In genomic region chr9:7316967-7317366, GRCh38 we compare ENCODE assay signal across 28 cellular contexts.
DNase-seq lines count a peak whose midpoint lies in the region; FAIRE-seq and TF ChIP-seq lines count a peak whose summit lies in the region.
"Had no signal": no experiment of that assay in that cellular context is flagged by ENCODE, and none has a peak within 500 bp of the region (broad histone marks: within the 10 kb centered on the region; RNA-seq: fewer than 3 reads in every experiment).

No MANE protein-coding gene starts in this region.

- H3K4me3 ChIP-seq in H1 (ENCODE audit: extremely low read depth in 1 of 4, insufficient read depth in 2 of 4, low read depth in 3 of 4, low read length in 4 of 4) (no peak overlapping the region), skeletal muscle satellite cell (ENCODE audit: low read length) (no peak overlapping the region)
- H3K4me3 ChIP-seq: right lobe of liver, stomach had no signal

- POLR2A ChIA-PET in H1 (lab: Charles Lee; ENCODE audit: partially characterized antibody), result interaction anchor here (1.2 kb wide), 1 partner anchor 17 kb away, joined by 4 read pairs; no protein-coding TSS in a partner anchor

- H3K56ac ChIP-seq in H1 (replicated peaks; ENCODE audit: insufficient read length, low read depth, low read length), result no peak overlapping the region

- TF ChIP-seq CTCF in H1 (IDR thresholded peaks at IDR 0.05; ENCODE audit: control extremely low read depth in 1 of 3, insufficient read depth in 1 of 3, low read depth in 1 of 3, low read length in 3 of 3), result no peak

- H3K79me2 ChIP-seq in H1 (ENCODE audit: control insufficient read depth in 1 of 2, insufficient read depth in 2 of 2, low read length in 2 of 2), result no peaks in the 10 kb centered on the region

- H3K9ac ChIP-seq in H1 (replicated peaks in 1 of 4; ENCODE audit: extremely low read depth in 1 of 4, low read depth in 3 of 4, low read length in 3 of 4) (no peak overlapping the region), skeletal muscle satellite cell (ENCODE audit: low read depth, low read length) (peak overlapping the region; percentile 46)

- no peak overlapping the region for H4K5ac ChIP-seq in H1 (ENCODE audit: insufficient read length, low read depth, low read length)

- no peak overlapping the region for H2BK20ac ChIP-seq in H1 (ENCODE audit: low read length)

- H4K91ac ChIP-seq in H1 (replicated peaks; ENCODE audit: insufficient read length, low read length), result no peak overlapping the region

- DNase-seq in NCI-H510A treated with DMSO at 0.1 percent for 48 hours (lab: John Stamatoyannopoulos, UW) (peak; percentile 4), NCI-H510A (lab: John Stamatoyannopoulos, UW) (no peak), NCI-H146 treated with DMSO at 0.1 percent for 48 hours (lab: John Stamatoyannopoulos, UW; ENCODE audit: unreplicated experiment) (peak; percentile 29), H1 (ENCODE audit: low read depth in 1 of 2, low spot score in 2 of 2) (no peak), cortex of kidney (lab: John Stamatoyannopoulos, UW) (no peak), posterior cingulate gyrus (no peak), AG20443 (ENCODE audit: low spot score) (no peak)
- DNase-seq: activated B cell treated with CpG ODN at 0.5 μM for 24 hours; activated CD4-positive, alpha-beta T cell treated with anti-CD3 and anti-CD28 coated beads, Interleukin-2, amount 50 U/mL, for 4 hours; activated CD8-positive, alpha-beta memory T cell treated with anti-CD3 and anti-CD28 coated beads, Interleukin-2, amount 50 U/mL, for 4 hours; activated naive CD8-positive, alpha-beta T cell treated with anti-CD3 and anti-CD28 coated beads for 36 hours; CD4-positive, CD25-positive, alpha-beta regulatory T cell; cerebellar nuclear complex; DMS 273 treated with DMSO at 0.1 percent for 48 hours; GF-D8; H7; KG1; naive thymus-derived CD4-positive, alpha-beta T cell; NCI-H1694; NCI-H2171; NCI-H526; right lobe of liver; RPMI8226; stomach; trophoblast cell had no signal

- no peak overlapping the region for H3K23ac ChIP-seq in H1 (ENCODE audit: insufficient read length)

- H2BK15ac ChIP-seq in H1 (ENCODE audit: low read length), result no peak overlapping the region

- no peak overlapping the region for H4K8ac ChIP-seq in H1 (ENCODE audit: extremely low read depth, insufficient read depth, low read length)

- no peak overlapping the region for H2BK120ac ChIP-seq in H1 (replicated peaks; ENCODE audit: low read depth, low read length)

- H3K18ac ChIP-seq in H1 (ENCODE audit: extremely low read depth, low read length), result no peak overlapping the region

- no peak overlapping the region for H2BK12ac ChIP-seq in H1 (ENCODE audit: low read depth, low read length)

- no peak overlapping the region for H3K4ac ChIP-seq in H1 (replicated peaks; ENCODE audit: insufficient read length, low read depth, low read length)

- no peak overlapping the region for H2BK5ac ChIP-seq in H1 (ENCODE audit: low read depth, low read length)

- no peaks in the 10 kb centered on the region for H4K20me1 ChIP-seq in H1 (replicated peaks in 1 of 2; ENCODE audit: control insufficient read depth in 1 of 2, insufficient read depth in 2 of 2, low read length in 2 of 2)

- H3K9me3 ChIP-seq in H1 (ENCODE audit: insufficient read depth in 2 of 2, low read depth in 1 of 2, low read length in 1 of 2) (no peaks in the 10 kb centered on the region), skeletal muscle satellite cell (replicated peaks; ENCODE audit: low read length) (no peaks in the 10 kb centered on the region)
- H3K9me3 ChIP-seq: right lobe of liver had no signal

- no peak overlapping the region for H3K27ac ChIP-seq in H1 (ENCODE audit: low read depth, low read length)
- H3K27ac ChIP-seq: 22Rv1, right lobe of liver, stomach had no signal

- H2AK5ac ChIP-seq in H1 (ENCODE audit: low read depth, low read length), result no peak overlapping the region

- peak overlapping the region; percentile 73 for H2AFZ ChIP-seq in H1 (ENCODE audit: low read length)

- intact Hi-C loops in posterior cingulate gyrus (cut with DNase I), result no loop called here

- H3K36me3 ChIP-seq in H1 (ENCODE audit: control insufficient read depth in 2 of 4, insufficient read depth in 4 of 4, low read length in 3 of 4) (no peaks in the 10 kb centered on the region), skeletal muscle satellite cell (ENCODE audit: insufficient read depth, low read length) (no peaks in the 10 kb centered on the region)
- H3K36me3 ChIP-seq: right lobe of liver, stomach had no signal

- TF ChIP-seq EP300 in H1 (IDR thresholded peaks at IDR 0.05; ENCODE audit: borderline replicate concordance in 1 of 2, low read depth in 2 of 2, low read length in 2 of 2), result no peak

- FAIRE-seq in H1 (lab: Jason Lieb, UNC), result no peak
- FAIRE-seq: GM18507 had no signal

- CTCF ChIA-PET in H1 (lab: Charles Lee; ENCODE audit: partially characterized antibody), result interaction anchor here (2.8 kb wide), 1 partner anchor 83 kb away, joined by 12 read pairs; no protein-coding TSS in a partner anchor

- H3K4me1 ChIP-seq in H1 (replicated peaks in 1 of 4; ENCODE audit: control insufficient read depth in 3 of 4, insufficient read depth in 4 of 4, low read length in 3 of 4) (peaks cover 0 to 5% (median 0%) of the 10 kb centered on the region in 4 experiments; a peak in 3 of 7 replicates), skeletal muscle satellite cell (ENCODE audit: control insufficient read depth, insufficient read depth, low read length) (peaks cover 37% of the 10 kb centered on the region)
- H3K4me1 ChIP-seq: right lobe of liver, stomach had no signal

- H3K79me1 ChIP-seq in H1 (ENCODE audit: low read depth, low read length), result no peaks in the 10 kb centered on the region

- H3K4me2 ChIP-seq in H1 (ENCODE audit: insufficient read depth in 1 of 2, low read depth in 2 of 2, low read length in 2 of 2), result no peak overlapping the region
- H3K4me2 ChIP-seq in skeletal muscle satellite cell (ENCODE audit: low read length), result no peak overlapping the region

- H3K14ac ChIP-seq in H1 (ENCODE audit: insufficient read length), result no peak overlapping the region

- TF ChIP-seq POLR2A in H1 (IDR thresholded peaks at IDR 0.05; ENCODE audit: control extremely low read depth in 1 of 2, low read depth in 2 of 2, low read length in 2 of 2), result no peak

- TF ChIP-seq RAD21 in H1 (IDR thresholded peaks at IDR 0.05 in 1 of 2, conservative IDR thresholded peaks at IDR 0.05 in 1 of 2; ENCODE audit: low read depth in 2 of 2, low read length in 2 of 2), result no peak

- H3K23me2 ChIP-seq in H1 (ENCODE audit: low read depth, low read length), result no peaks in the 10 kb centered on the region

- H3K27me3 ChIP-seq in H1 (replicated peaks in 1 of 4; ENCODE audit: control insufficient read depth in 3 of 4, extremely low read depth in 1 of 4, insufficient read depth in 3 of 4, low read length in 3 of 4), result no peaks in the 10 kb centered on the region
- H3K27me3 ChIP-seq in skeletal muscle satellite cell (ENCODE audit: control insufficient read depth, insufficient read depth, low read length), result no peaks in the 10 kb centered on the region
- H3K27me3 ChIP-seq: right lobe of liver, stomach had no signal

- WGBS in H1 (ENCODE audit: extremely low coverage in 1 of 2, insufficient coverage in 1 of 2, insufficient read length in 1 of 2, insufficient replicate concordance in 2 of 2, low coverage in 1 of 2, low lambda C conversion rate in 2 of 2, missing lambda C conversion rate in 1 of 2), 2 experiments, result 80% methylated on average over 4 of the region's 4 CpGs; no CpG with 5 or more reads in 1 of the 2 experiments

TF ChIP-seq in H1, 55 proteins besides CTCF, POLR2A, EP300 and RAD21:
- TF ChIP-seq CEBPB (IDR thresholded peaks at IDR 0.05; ENCODE audit: low read depth, low read length), result no peak
- no peak for TF ChIP-seq USF2 (IDR thresholded peaks at IDR 0.05; ENCODE audit: low read length)
- TF ChIP-seq, protein P1, sequence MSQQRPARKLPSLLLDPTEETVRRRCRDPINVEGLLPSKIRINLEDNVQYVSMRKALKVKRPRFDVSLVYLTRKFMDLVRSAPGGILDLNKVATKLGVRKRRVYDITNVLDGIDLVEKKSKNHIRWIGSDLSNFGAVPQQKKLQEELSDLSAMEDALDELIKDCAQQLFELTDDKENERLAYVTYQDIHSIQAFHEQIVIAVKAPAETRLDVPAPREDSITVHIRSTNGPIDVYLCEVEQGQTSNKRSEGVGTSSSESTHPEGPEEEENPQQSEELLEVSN (IDR thresholded peaks at IDR 0.05), result no peak
- no peak for TF ChIP-seq SP2 (IDR thresholded peaks at IDR 0.05; ENCODE audit: low read length)
- no peak for TF ChIP-seq EZH2 (IDR thresholded peaks at IDR 0.05; ENCODE audit: low read depth, low read length, severe bottlenecking)
- no peak for TF ChIP-seq SAP30 (IDR thresholded peaks at IDR 0.05; ENCODE audit: insufficient read depth, insufficient replicate concordance, low read length)
- TF ChIP-seq CBX5 (IDR thresholded peaks at IDR 0.05; ENCODE audit: low read depth, low read length), result no peak
- TF ChIP-seq PHF8 (conservative IDR thresholded peaks at IDR 0.05; ENCODE audit: low read depth, low read length), result no peak
- no peak for TF ChIP-seq SP1 (IDR thresholded peaks at IDR 0.05; ENCODE audit: low read depth, low read length)
- TF ChIP-seq POLR2AphosphoS5 (IDR thresholded peaks at IDR 0.05; ENCODE audit: low read depth, low read length), result no peak
- no peak for TF ChIP-seq MAFK (IDR thresholded peaks at IDR 0.05; ENCODE audit: low read depth, low read length)
- TF ChIP-seq BACH1 (IDR thresholded peaks at IDR 0.05; ENCODE audit: low read length), result no peak
- TF ChIP-seq RXRA (IDR thresholded peaks at IDR 0.05; ENCODE audit: insufficient read depth, low read depth, low read length), result no peak
- no peak for TF ChIP-seq GTF2F1 (IDR thresholded peaks at IDR 0.05; ENCODE audit: borderline replicate concordance, low read depth, low read length)
- TF ChIP-seq JUN (IDR thresholded peaks at IDR 0.05; ENCODE audit: low read depth, low read length), result no peak
- no peak for TF ChIP-seq RFX5 (IDR thresholded peaks at IDR 0.05; ENCODE audit: borderline replicate concordance, low read depth, low read length)
- TF ChIP-seq SP4 (IDR thresholded peaks at IDR 0.05; ENCODE audit: low read length), result no peak
- no peak for TF ChIP-seq CTBP2 (IDR thresholded peaks at IDR 0.05; ENCODE audit: borderline replicate concordance, insufficient read depth, insufficient read length, low read length)
- TF ChIP-seq RNF2 (IDR thresholded peaks at IDR 0.05; ENCODE audit: borderline replicate concordance, low read depth, low read length, missing control alignments, poor library complexity, severe bottlenecking), result no peak
- TF ChIP-seq YY1 (IDR thresholded peaks at IDR 0.05; ENCODE audit: low read depth, low read length), result no peak

Comparison
In these comparisons a context has a peak if more than half of its experiments do, and no peak if none do; other contexts are left out.
1. DNase-seq: peak in NCI-H510A treated with DMSO at 0.1 percent for 48 hours (single experiment) and NCI-H146 treated with DMSO at 0.1 percent for 48 hours (single experiment); none in NCI-H510A (single experiment), H1 (0 of 2), cortex of kidney (single experiment), posterior cingulate gyrus (0 of 10) and AG20443 (single experiment).